Comparison of ENCODE assay signal across 10 cellular contexts in genomic region chr10:103653581-103654020, GRCh38.
DNase-seq lines count a peak whose midpoint lies in the region; ATAC-seq and TF ChIP-seq lines count a peak whose summit lies in the region.
"Had no signal": no experiment of that assay in that cellular context is flagged by ENCODE, and none has a peak within 500 bp of the region (broad histone marks: within the 10 kb centered on the region; RNA-seq: fewer than 3 reads in every experiment).

No MANE protein-coding gene starts in this region.

- intact Hi-C loops in esophagus squamous epithelium (cut with DNase I): no loop called here

- H3K9me3 ChIP-seq in esophagus squamous epithelium (no peaks in the 10 kb centered on the region), suprapubic skin (no peaks in the 10 kb centered on the region)

- no peak overlapping the region for H3K4me3 ChIP-seq in esophagus squamous epithelium
- H3K4me3 ChIP-seq in suprapubic skin: no peak overlapping the region

- TF ChIP-seq CTCF in esophagus squamous epithelium (IDR thresholded peaks at IDR 0.05) (peak in 2 of 6 experiments; percentile 9 to 13), suprapubic skin (IDR thresholded peaks at IDR 0.05) (no peak)

- H3K27me3 ChIP-seq in esophagus squamous epithelium (no peaks in the 10 kb centered on the region), suprapubic skin (no peaks in the 10 kb centered on the region)

- peaks cover 0 to 64% (median 11%) of the 10 kb centered on the region in 3 donors for H3K36me3 ChIP-seq in esophagus squamous epithelium
- H3K36me3 ChIP-seq in suprapubic skin: peaks cover 19% of the 10 kb centered on the region

- DNase-seq in NCI-H1417 (lab: John Stamatoyannopoulos, UW) (peak; percentile 38 to 92 (median 83)), NCI-H748 treated with DMSO at 0.1 percent for 48 hours (lab: John Stamatoyannopoulos, UW) (peak; percentile 10), esophagus squamous epithelium (lab: John Stamatoyannopoulos, UW) (no peak), suprapubic skin (ENCODE audit: low spot score in 2 of 2) (peak in 1 of 2 donors; percentile 84), SIG-M5 treated with dmso at 0.1 percent for 504 hours (lab: John Stamatoyannopoulos, UW; ENCODE audit: unreplicated experiment) (no peak), anterior cingulate cortex (lab: John Stamatoyannopoulos, UW) (no peak)
- DNase-seq: immature natural killer cell; OCI-M1; stimulated activated CD4-positive, alpha-beta T cell treated with anti-CD3 and anti-CD28 coated beads, Interleukin-15, amount 100 ng/mL, for 24 hours had no signal

- H3K4me1 ChIP-seq in esophagus squamous epithelium (peaks cover 49 to 85% (median 54%) of the 10 kb centered on the region in 3 donors), suprapubic skin (peaks cover 61% of the 10 kb centered on the region)

- TF ChIP-seq EP300 in suprapubic skin (IDR thresholded peaks at IDR 0.05): no peak

- 37 to 43% methylated on average over 7 of the region's 8 CpGs for WGBS in esophagus squamous epithelium, 2 donors
- WGBS in suprapubic skin: 44% methylated on average over 7 of the region's 8 CpGs

- TF ChIP-seq POLR2A in esophagus squamous epithelium (IDR thresholded peaks at IDR 0.05) (no peak), suprapubic skin (IDR thresholded peaks at IDR 0.05) (no peak), GM18505 (IDR thresholded peaks at IDR 0.05; ENCODE audit: borderline replicate concordance, extremely low read depth, insufficient read depth, insufficient read length) (no peak)

- ATAC-seq in GM18505 (IDR thresholded peaks at IDR 0.05; ENCODE audit: unreplicated experiment): no peak

- H3K27ac ChIP-seq in esophagus squamous epithelium (peak overlapping the region; percentile 47 to 84 (median 78)), suprapubic skin (peak overlapping the region; percentile 45)

Comparison
In these comparisons a context has a peak if more than half of its experiments do, and no peak if none do; other contexts are left out.
1. DNase-seq: peak in NCI-H1417 (3 of 3) and NCI-H748 treated with DMSO at 0.1 percent for 48 hours (single experiment); none in esophagus squamous epithelium (single experiment), SIG-M5 treated with dmso at 0.1 percent for 504 hours (single experiment) and anterior cingulate cortex (0 of 58).